Comparison of ENCODE assay signal across 9 cellular contexts in the genomic region with DNA sequence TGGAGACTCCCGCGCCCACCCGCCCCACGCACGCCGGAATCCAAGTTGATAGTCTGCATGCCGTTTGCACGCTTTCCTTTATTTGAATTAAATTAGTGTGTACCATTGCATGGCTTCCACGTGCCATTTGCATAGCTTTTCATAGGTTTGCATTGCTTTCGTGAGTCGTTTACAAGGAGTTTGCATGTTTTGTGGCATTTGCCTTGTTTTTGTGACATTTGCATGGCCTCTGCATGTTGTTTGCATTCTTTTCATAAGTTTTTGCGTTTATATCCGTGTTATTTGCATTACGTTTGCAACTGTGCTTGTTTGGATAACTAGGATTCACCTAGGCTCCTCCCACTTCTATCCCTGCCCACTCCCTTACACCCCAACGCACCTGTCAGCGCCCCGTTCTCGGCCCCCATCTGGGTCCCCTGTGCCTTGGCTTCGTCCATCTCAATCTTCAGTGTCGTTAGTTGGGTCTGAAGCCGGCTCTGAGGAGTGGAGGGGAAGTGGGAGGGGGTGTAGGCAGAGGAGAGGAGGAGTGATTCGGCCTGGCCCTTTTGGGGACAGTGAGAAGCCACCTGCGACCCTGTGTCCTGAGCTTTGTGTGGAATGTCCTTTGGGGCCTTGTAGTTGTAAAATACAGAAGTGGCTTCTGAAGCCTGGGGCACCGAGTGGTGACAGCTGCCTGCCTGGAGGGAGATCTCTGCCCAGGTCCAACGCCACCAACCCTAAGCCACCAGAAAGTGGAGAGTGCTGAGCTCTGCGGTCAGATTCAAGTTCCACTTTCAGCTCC. TPM values are rescaled to one million over a fixed set of nuclear protein-coding genes. Genes with fewer than 3 reads are reported as not detected.
A peak's percentile ranks its signal among the peaks of the same experiment; 100 is the strongest.
DNase-seq lines count a peak whose midpoint lies in the region; ATAC-seq and TF ChIP-seq lines count a peak whose summit lies in the region.
"Had no signal": no experiment of that assay in that cellular context is flagged by ENCODE, and none has a peak within 500 bp of the region (broad histone marks: within the 10 kb centered on the region; RNA-seq: fewer than 3 reads in every experiment).

No MANE protein-coding gene starts in this region.

- peaks cover 4% of the 10 kb centered on the region for H3K9me3 Mint-ChIP-seq in T-helper 2 cell treated with Interferon-gamma antibody and Interleukin-4, amounts not matched to agents 5 μg/mL and 100 μg/mL, for 36 hours
- H3K9me3 Mint-ChIP-seq in nephron progenitor cell, result peaks cover 23% of the 10 kb centered on the region

- no peak for TF ChIP-seq CTCF in choroid plexus epithelial cell (conservative IDR thresholded peaks at IDR 0.05; ENCODE audit: low read depth, low read length)
- TF ChIP-seq CTCF in nephron progenitor cell (IDR thresholded peaks at IDR 0.05), result no peak

- H3K4me3 Mint-ChIP-seq in T-helper 2 cell treated with Interferon-gamma antibody and Interleukin-4, amounts not matched to agents 5 μg/mL and 100 μg/mL, for 36 hours, result peak overlapping the region; percentile 76
- H3K4me3 Mint-ChIP-seq in nephron progenitor cell, result peak overlapping the region; percentile 80

- H3K27me3 Mint-ChIP-seq in T-helper 2 cell treated with Interferon-gamma antibody and Interleukin-4, amounts not matched to agents 5 μg/mL and 100 μg/mL, for 36 hours (ENCODE audit: low read depth), result peaks cover 18% of the 10 kb centered on the region
- peaks cover 24% of the 10 kb centered on the region for H3K27me3 Mint-ChIP-seq in nephron progenitor cell (ENCODE audit: low read depth, poor library complexity)

- DNase-seq in T-helper 2 cell treated with Interferon-gamma antibody and Interleukin-4, amounts not matched to agents 5 μg/mL and 100 μg/mL, for 36 hours (ENCODE audit: low spot score), result no peak
- DNase-seq in T-helper 2 cell (no peak), NCI-H526 (lab: John Stamatoyannopoulos, UW) (peak; percentile 79 to 85), choroid plexus epithelial cell (ENCODE audit: low read depth) (no peak), nephron progenitor cell (no peak), A172 (ENCODE audit: low spot score) (no peak)

- ATAC-seq in GM18873 (IDR thresholded peaks at IDR 0.05; ENCODE audit: low FRiP score, unreplicated experiment) (no peak), HG02610 (IDR thresholded peaks at IDR 0.05; ENCODE audit: unreplicated experiment) (no peak)

- H3K36me3 Mint-ChIP-seq in T-helper 2 cell treated with Interferon-gamma antibody and Interleukin-4, amounts not matched to agents 5 μg/mL and 100 μg/mL, for 36 hours (ENCODE audit: low read depth), result peaks cover 5% of the 10 kb centered on the region
- peaks cover 9% of the 10 kb centered on the region for H3K36me3 Mint-ChIP-seq in nephron progenitor cell (ENCODE audit: low read depth)

- H3K27ac Mint-ChIP-seq in T-helper 2 cell treated with Interferon-gamma antibody and Interleukin-4, amounts not matched to agents 5 μg/mL and 100 μg/mL, for 36 hours, result peak overlapping the region; percentile 23
- peak overlapping the region; percentile 32 for H3K27ac Mint-ChIP-seq in nephron progenitor cell

- peaks cover 17% of the 10 kb centered on the region for H3K4me1 Mint-ChIP-seq in T-helper 2 cell treated with Interferon-gamma antibody and Interleukin-4, amounts not matched to agents 5 μg/mL and 100 μg/mL, for 36 hours (ENCODE audit: low read depth)
- H3K4me1 Mint-ChIP-seq in nephron progenitor cell, result peaks cover 23% of the 10 kb centered on the region

- H3K4me3 ChIP-seq in choroid plexus epithelial cell (ENCODE audit: low read depth, low read length), result peak overlapping the region; percentile 46

RNA-seq across cellular contexts. Expression of gene CCDC194, which starts 2.4 kb away (rescaled TPM):
- not detected in 2 replicates for total RNA-seq in A172 (2014; rRNA removed; shearing (Covaris generic))

RNA-seq across cellular contexts. Expression of gene BST2, which starts 13.9 kb away (rescaled TPM):
- 0.29 and 1.7 TPM in 2 replicates for total RNA-seq in A172 (2014; rRNA removed; shearing (Covaris generic))

RNA-seq across cellular contexts. Expression of gene PLVAP, which starts 14.4 kb away (rescaled TPM):
- total RNA-seq in A172 (2014; rRNA removed; shearing (Covaris generic)), result not detected in 2 replicates
- total RNA-seq: Daoy had no signal

RNA-seq across cellular contexts. Expression of gene MVB12A, which starts 28.3 kb away (rescaled TPM):
- 105 and 141 TPM in 2 replicates for total RNA-seq in A172 (2014; rRNA removed; shearing (Covaris generic))

RNA-seq across cellular contexts. Expression of gene GTPBP3, which starts 54.2 kb away (rescaled TPM):
- 21.5 and 24.0 TPM in 2 replicates for total RNA-seq in A172 (2014; rRNA removed; shearing (Covaris generic))

Comparison
In these comparisons a context has a peak if more than half of its experiments do, and no peak if none do; other contexts are left out.
1. DNase-seq: peak in NCI-H526 (2 of 2); none in T-helper 2 cell treated with Interferon-gamma antibody and Interleukin-4, amounts not matched to agents 5 μg/mL and 100 μg/mL, for 36 hours (single experiment), T-helper 2 cell (0 of 5), choroid plexus epithelial cell (single experiment), nephron progenitor cell (single experiment) and A172 (single experiment).